In genomic region chr17:81684442-81684911, GRCh38 we compare ENCODE assay signal across 8 cellular contexts. TPM values are rescaled to one million over a fixed set of nuclear protein-coding genes. Genes with fewer than 3 reads are reported as not detected.
A peak's percentile ranks its signal among the peaks of the same experiment; 100 is the strongest.
DNase-seq lines count a peak whose midpoint lies in the region; ATAC-seq and TF ChIP-seq lines count a peak whose summit lies in the region.

No MANE protein-coding gene starts in this region.

- H3K36me3 ChIP-seq in HCT116 (ENCODE audit: control insufficient read depth in 1 of 2, insufficient read depth in 2 of 2, low read length in 2 of 2), result peaks cover 22 to 46% of the 10 kb centered on the region in 2 experiments
- H3K36me3 ChIP-seq in testis (ENCODE audit: low read depth, missing control alignments), result no peaks in the 10 kb centered on the region

- BruUV-seq in HCT116 (replicated peaks; lab: Mats Ljungman, UMichigan), result TSS peak; percentile 78

- peaks cover 79% of the 10 kb centered on the region for H3K79me2 ChIP-seq in HCT116 (ENCODE audit: insufficient read depth, low read length)

- POLR2A ChIA-PET in HCT116 (lab: Charles Lee), result interaction anchor here (1.0 to 4.4 kb wide), 8 partner anchors 9 to 166 kb away, joined by 3 to 33 read pairs (median 6); partner anchors contain the start of gene MRPL12

- ATAC-seq in HCT116 (no peak; the same call in 1 of the 2 replicates), HG02970 (IDR thresholded peaks at IDR 0.05; ENCODE audit: low FRiP score, unreplicated experiment) (no peak)
- ATAC-seq in activated naive CD8-positive, alpha-beta T cell treated with anti-CD3 and anti-CD28 coated beads, Interleukin-2, amount 50 U/mL, for 24 hours, result no peak

- intact Hi-C loops in HCT116 (cut with micrococcal nuclease), result no loop called here
- intact Hi-C loops in testis (cut with DNase I; ENCODE audit: low total_unique reads), result no loop called here

- H3K27me3 ChIP-seq in HCT116 (ENCODE audit: insufficient read depth, low read length), result no peaks in the 10 kb centered on the region
- H3K27me3 ChIP-seq in testis, result no peaks in the 10 kb centered on the region

- H3K4me2 ChIP-seq in HCT116 (ENCODE audit: low read length), result peak overlapping the region; percentile 100

- H2AFZ ChIP-seq in HCT116 (ENCODE audit: low read depth, low read length, poor library complexity, severe bottlenecking), result no peak overlapping the region

- H3K4me3 ChIP-seq in HCT116 (replicated peaks in 1 of 2; ENCODE audit: low read depth in 1 of 2, low read length in 2 of 2) (peak overlapping the region; percentile 86 to 99), testis (peak overlapping the region; percentile 97 to 99)

- H3K4me1 Mint-ChIP-seq in activated naive CD8-positive, alpha-beta T cell treated with anti-CD3 and anti-CD28 coated beads, Interleukin-2, amount 50 U/mL, for 24 hours, result peaks cover 43% of the 10 kb centered on the region
- H3K4me1 Mint-ChIP-seq in immature natural killer cell, result peaks cover 37 to 42% of the 10 kb centered on the region in 2 donors

- TF ChIP-seq CTCF in HCT116 (IDR thresholded peaks at IDR 0.05 in 2 of 3, conservative IDR thresholded peaks at IDR 0.05 in 1 of 3; ENCODE audit: borderline replicate concordance in 1 of 3, insufficient read depth in 1 of 3, low read depth in 2 of 3, low read length in 2 of 3) (no peak), testis (IDR thresholded peaks at IDR 0.05) (no peak)

- H3K27ac Mint-ChIP-seq in activated naive CD8-positive, alpha-beta T cell treated with anti-CD3 and anti-CD28 coated beads, Interleukin-2, amount 50 U/mL, for 24 hours, result peak overlapping the region; percentile 91
- H3K27ac Mint-ChIP-seq in immature natural killer cell, result peak overlapping the region; percentile 73 to 85 (median 80)

- peak; percentile 89 for DNase-seq in AG08395 (ENCODE audit: low spot score)
- no peak for DNase-seq in HCT116 (ENCODE audit: low read depth, low spot score)
- peak; percentile 43 for DNase-seq in activated naive CD8-positive, alpha-beta T cell treated with anti-CD3 and anti-CD28 coated beads, Interleukin-2, amount 50 U/mL, for 24 hours
- DNase-seq in immature natural killer cell, result no peak
- no peak for DNase-seq in testis
- DNase-seq in cerebellar nuclear complex (lab: John Stamatoyannopoulos, UW), result no peak
- no peak for DNase-seq in mesenteric fat pad (ENCODE audit: low spot score)

- CTCF ChIA-PET in HCT116 (lab: Charles Lee), result interaction anchor here (1.2 kb wide), 1 partner anchor 9 kb away, joined by 8 read pairs; no protein-coding TSS in a partner anchor

- H3K27me3 Mint-ChIP-seq in activated naive CD8-positive, alpha-beta T cell treated with anti-CD3 and anti-CD28 coated beads, Interleukin-2, amount 50 U/mL, for 24 hours, result peaks cover 2% of the 10 kb centered on the region
- peaks cover 3 to 11% (median 5%) of the 10 kb centered on the region in 3 donors for H3K27me3 Mint-ChIP-seq in immature natural killer cell (ENCODE audit: low read depth in 3 of 3)

- H3K9me2 ChIP-seq in HCT116 (ENCODE audit: insufficient read depth), result no peaks in the 10 kb centered on the region

- TF ChIP-seq RAD21 in HCT116 (IDR thresholded peaks at IDR 0.05; ENCODE audit: low read depth), result no peak

- H3K9me3 Mint-ChIP-seq in activated naive CD8-positive, alpha-beta T cell treated with anti-CD3 and anti-CD28 coated beads, Interleukin-2, amount 50 U/mL, for 24 hours, result no peaks in the 10 kb centered on the region
- H3K9me3 Mint-ChIP-seq in immature natural killer cell, result no peaks in the 10 kb centered on the region

- RAD21 ChIA-PET in HCT116 (lab: Charles Lee; ENCODE audit: low non-redundant PET in 1 of 2, low total read pairs in 2 of 2, uncharacterized antibody in 2 of 2, unreplicated experiment in 2 of 2), result interaction anchor here in 1 of 2 experiments (1.2 kb wide), 1 partner anchor 17 kb away, joined by 4 read pairs; the partner anchor contains the start of genes CCDC137 and OXLD1

- H3K4me1 ChIP-seq in HCT116 (ENCODE audit: control insufficient read depth in 1 of 2, insufficient read depth in 2 of 2, low read length in 2 of 2) (peaks cover 18 to 23% of the 10 kb centered on the region in 2 experiments), testis (peaks cover 27% of the 10 kb centered on the region)

- H3K4me3 Mint-ChIP-seq in activated naive CD8-positive, alpha-beta T cell treated with anti-CD3 and anti-CD28 coated beads, Interleukin-2, amount 50 U/mL, for 24 hours, result peak overlapping the region; percentile 92
- peak overlapping the region; percentile 80 to 87 (median 81) for H3K4me3 Mint-ChIP-seq in immature natural killer cell

- H3K27ac ChIP-seq in HCT116 (ENCODE audit: low read depth, low read length) (peak overlapping the region; percentile 92), testis (peak overlapping the region; percentile 55 to 77)

- no peaks in the 10 kb centered on the region for H3K9me3 ChIP-seq in HCT116 (ENCODE audit: control insufficient read depth in 1 of 2, insufficient read depth in 1 of 2, low read depth in 1 of 2, low read length in 2 of 2)
- H3K9me3 ChIP-seq in testis, result no peaks in the 10 kb centered on the region

- TF ChIP-seq POLR2A in HCT116 (IDR thresholded peaks at IDR 0.05; ENCODE audit: borderline replicate concordance, extremely low read depth, insufficient read depth, insufficient read length) (no peak), testis (IDR thresholded peaks at IDR 0.05) (no peak)

- peak overlapping the region; percentile 85 for H3K9ac ChIP-seq in HCT116 (ENCODE audit: low read length)

- H4K20me1 ChIP-seq in HCT116 (ENCODE audit: insufficient read depth), result peaks cover 6% of the 10 kb centered on the region; the same call in 1 of the 2 replicates

- 0 to 3% methylated on average over 10 to 16 of the region's 16 CpGs for WGBS in testis, 2 donors

- peaks cover 42% of the 10 kb centered on the region for H3K36me3 Mint-ChIP-seq in activated naive CD8-positive, alpha-beta T cell treated with anti-CD3 and anti-CD28 coated beads, Interleukin-2, amount 50 U/mL, for 24 hours (ENCODE audit: low read depth)
- peaks cover 3 to 5% (median 3%) of the 10 kb centered on the region in 3 donors for H3K36me3 Mint-ChIP-seq in immature natural killer cell

TF ChIP-seq in HCT116, 20 proteins besides CTCF, POLR2A, EP300 and RAD21:
- TF ChIP-seq JUND (IDR thresholded peaks at IDR 0.05) (no peak), POLR2AphosphoS5 (IDR thresholded peaks at IDR 0.05; ENCODE audit: low read depth, low read length) (no peak), FOSL1 (IDR thresholded peaks at IDR 0.05; ENCODE audit: low read depth) (no peak), ZFX (IDR thresholded peaks at IDR 0.05) (peak; percentile 77; the same call in 1 of the 2 replicates), EZH2 (IDR thresholded peaks at IDR 0.05) (no peak), EGR1 (IDR thresholded peaks at IDR 0.05; ENCODE audit: low read depth) (no peak), MAX (IDR thresholded peaks at IDR 0.05) (no peak; the same call in 1 of the 2 replicates)

RNA-seq across cellular contexts. Expression of gene HGS, which starts 0.7 kb away (rescaled TPM):
- total RNA-seq in HCT116 (2021; ENCODE audit: unreplicated experiment) (231 TPM), testis (100 to 1,000 TPM; 154 to 160 TPM), mesenteric fat pad (109 TPM)
- 235 and 241 TPM in 2 replicates for polyA plus RNA-seq in HCT116 (2012)
- polyA plus RNA-seq in immature natural killer cell (10 to 100 TPM; 12.4 to 40.4 (median 17.3) TPM), testis (ENCODE audit: insufficient read depth, low read depth, low replicate concordance) (182 TPM)

RNA-seq across cellular contexts. Expression of gene ARL16, which starts 0.9 kb away (rescaled TPM):
- 47.5 TPM for total RNA-seq in HCT116 (2021; ENCODE audit: unreplicated experiment)
- 39.0 and 43.1 TPM in 2 replicates for polyA plus RNA-seq in HCT116 (2012)
- 10 to 100 TPM; 31.1 to 75.2 (median 61.8) TPM for polyA plus RNA-seq in immature natural killer cell
- total RNA-seq in testis, result 10 to 100 TPM; 35.7 to 44.2 TPM
- 55.8 TPM for polyA plus RNA-seq in testis (ENCODE audit: insufficient read depth, low read depth, low replicate concordance)
- total RNA-seq in mesenteric fat pad, result 25.0 TPM

RNA-seq across cellular contexts. Expression of gene CCDC137, which starts 17.9 kb away (rescaled TPM):
- total RNA-seq in HCT116 (2021; ENCODE audit: unreplicated experiment) (77.5 TPM), testis (10 to 100 TPM; 19.0 to 19.9 TPM), mesenteric fat pad (11.9 TPM)
- 39.7 and 42.4 TPM in 2 replicates for polyA plus RNA-seq in HCT116 (2012)
- polyA plus RNA-seq in immature natural killer cell (10 to 100 TPM in 1 of 3 donors, 1 to 10 TPM in 2; 1.8 to 21.7 (median 6.1) TPM), testis (ENCODE audit: insufficient read depth, low read depth, low replicate concordance) (18.6 TPM)

RNA-seq across cellular contexts. Expression of gene OXLD1, which starts 18.1 kb away (rescaled TPM):
- total RNA-seq in HCT116 (2021; ENCODE audit: unreplicated experiment) (75.9 TPM), testis (10 to 100 TPM; 40.9 to 48.3 TPM), mesenteric fat pad (27.5 TPM)
- polyA plus RNA-seq in HCT116 (2012), result 79.6 and 84.0 TPM in 2 replicates
- polyA plus RNA-seq in immature natural killer cell (10 to 100 TPM; 66.4 to 97.9 (median 93.9) TPM), testis (ENCODE audit: insufficient read depth, low read depth, low replicate concordance) (45.2 TPM)

RNA-seq across cellular contexts. Expression of gene MRPL12, which starts 18.7 kb away (rescaled TPM):
- total RNA-seq in HCT116 (2021; ENCODE audit: unreplicated experiment) (260 TPM), testis (10 to 100 TPM; 57.2 to 58.0 TPM), mesenteric fat pad (60.7 TPM)
- 178 and 227 TPM in 2 replicates for polyA plus RNA-seq in HCT116 (2012)
- polyA plus RNA-seq in immature natural killer cell (10 to 100 TPM; 43.1 to 79.4 (median 58.7) TPM), testis (ENCODE audit: insufficient read depth, low read depth, low replicate concordance) (54.7 TPM)

Comparison
In these comparisons a context has a peak if more than half of its experiments do, and no peak if none do; other contexts are left out.
1. DNase-seq: peak in AG08395 (single experiment) and activated naive CD8-positive, alpha-beta T cell treated with anti-CD3 and anti-CD28 coated beads, Interleukin-2, amount 50 U/mL, for 24 hours (single experiment); none in HCT116 (single experiment), immature natural killer cell (0 of 3), testis (single experiment), cerebellar nuclear complex (0 of 2) and mesenteric fat pad (single experiment).